Comparison of ENCODE assay signal across 21 cellular contexts in genomic region chr1:3038571-3039181, GRCh38. TPM values are rescaled to one million over a fixed set of nuclear protein-coding genes. Genes with fewer than 3 reads are reported as not detected.
DNase-seq lines count a peak whose midpoint lies in the region; ATAC-seq, FAIRE-seq and TF ChIP-seq lines count a peak whose summit lies in the region.
"Had no signal": no experiment of that assay in that cellular context is flagged by ENCODE, and none has a peak within 500 bp of the region (broad histone marks: within the 10 kb centered on the region; RNA-seq: fewer than 3 reads in every experiment).

No MANE protein-coding gene starts in this region.

- H3K27ac ChIP-seq in BLaER1: no peak overlapping the region
- no peak overlapping the region for H3K27ac ChIP-seq in kidney (ENCODE audit: low read depth in 2 of 2, low read length in 2 of 2)
- H3K27ac ChIP-seq: GM23248, HL-60 had no signal

- H3K27me3 Mint-ChIP-seq in activated T-cell treated with anti-CD3 and anti-CD28 coated beads, Interleukin-2, amount 50 U/mL, for 24 hours: peaks cover 2% of the 10 kb centered on the region
- no peaks in the 10 kb centered on the region for H3K27me3 Mint-ChIP-seq in activated T-cell treated with anti-CD3 and anti-CD28 coated beads, Interleukin-2, amount 50 U/mL, for 72 hours (ENCODE audit: low read depth)

- no peak overlapping the region for H3K4me3 ChIP-seq in BLaER1
- no peak overlapping the region for H3K4me3 ChIP-seq in kidney (ENCODE audit: low read length in 2 of 2)
- H3K4me3 ChIP-seq: GM23248 had no signal

- no peak for ATAC-seq in activated T-cell treated with anti-CD3 and anti-CD28 coated beads, Interleukin-2, amount 50 U/mL, for 72 hours (replicated peaks in 1 of 2)
- ATAC-seq in HG03520 (IDR thresholded peaks at IDR 0.05; ENCODE audit: unreplicated experiment): no peak
- ATAC-seq: CD8-positive, alpha-beta T cell; HCT116 had no signal

- H3K36me3 Mint-ChIP-seq in activated T-cell treated with anti-CD3 and anti-CD28 coated beads, Interleukin-2, amount 50 U/mL, for 24 hours (ENCODE audit: low read depth): no peaks in the 10 kb centered on the region
- no peaks in the 10 kb centered on the region for H3K36me3 Mint-ChIP-seq in activated T-cell treated with anti-CD3 and anti-CD28 coated beads, Interleukin-2, amount 50 U/mL, for 72 hours (ENCODE audit: insufficient read depth in 2 of 2)
- H3K36me3 Mint-ChIP-seq: CD8-positive, alpha-beta T cell; IgD-negative memory B cell had no signal

- H3K9me3 ChIP-seq in BLaER1 (no peaks in the 10 kb centered on the region), kidney (ENCODE audit: control insufficient read depth in 1 of 2, low read length in 2 of 2) (no peaks in the 10 kb centered on the region)
- H3K9me3 ChIP-seq: BE2C had no signal

- no peaks in the 10 kb centered on the region for H3K9me3 Mint-ChIP-seq in activated T-cell treated with anti-CD3 and anti-CD28 coated beads, Interleukin-2, amount 50 U/mL, for 24 hours
- H3K9me3 Mint-ChIP-seq in activated T-cell treated with anti-CD3 and anti-CD28 coated beads, Interleukin-2, amount 50 U/mL, for 72 hours: no peaks in the 10 kb centered on the region
- H3K9me3 Mint-ChIP-seq: CD8-positive, alpha-beta T cell; IgD-negative memory B cell had no signal

- H3K36me3 ChIP-seq in BLaER1 (no peaks in the 10 kb centered on the region), kidney (ENCODE audit: control insufficient read depth in 1 of 2, insufficient read depth in 2 of 2, low read length in 2 of 2) (no peaks in the 10 kb centered on the region)
- H3K36me3 ChIP-seq: BE2C had no signal

- peak; percentile 19 for DNase-seq in activated T-cell treated with anti-CD3 and anti-CD28 coated beads, Interleukin-2, amount 50 U/mL, for 24 hours
- DNase-seq in activated T-cell treated with anti-CD3 and anti-CD28 coated beads, Interleukin-2, amount 50 U/mL, for 72 hours: no peak
- DNase-seq in kidney (peak; percentile 60), posterior vena cava (ENCODE audit: low spot score) (peak; percentile 66), T-helper 2 cell (no peak), islet precursor cell (no peak)
- DNase-seq: 8988T, BE2C, GM23248, NCI-H1105 treated with DMSO at 0.1 percent for 48 hours, NCI-H187, OCI-M1, RPMI8226 had no signal

- FAIRE-seq in kidney (lab: Jason Lieb, UNC): no peak
- FAIRE-seq: HTR-8/SVneo had no signal

- H3K4me1 ChIP-seq in BLaER1 (peaks cover 24% of the 10 kb centered on the region), kidney (ENCODE audit: control insufficient read depth in 1 of 2, insufficient read depth in 1 of 2, low read depth in 1 of 2, low read length in 2 of 2) (no peaks in the 10 kb centered on the region)
- H3K4me1 ChIP-seq: BE2C had no signal

- no peak overlapping the region for H3K27ac Mint-ChIP-seq in activated T-cell treated with anti-CD3 and anti-CD28 coated beads, Interleukin-2, amount 50 U/mL, for 24 hours
- no peak overlapping the region for H3K27ac Mint-ChIP-seq in activated T-cell treated with anti-CD3 and anti-CD28 coated beads, Interleukin-2, amount 50 U/mL, for 72 hours
- H3K27ac Mint-ChIP-seq: CD8-positive, alpha-beta T cell; IgD-negative memory B cell had no signal

- intact Hi-C loops in kidney (cut with DNase I): no loop called here
- intact Hi-C loops in posterior vena cava (cut with DNase I): no loop called here

- H4K20me1 ChIP-seq in BLaER1: peaks cover 11% of the 10 kb centered on the region; the same call in 1 of the 2 replicates

- peak overlapping the region; percentile 57 for H3K4me2 ChIP-seq in BLaER1

- H3K9ac ChIP-seq in BLaER1 (no peak overlapping the region), kidney (ENCODE audit: low read length in 2 of 2) (no peak overlapping the region)
- H3K9ac ChIP-seq: GM23248 had no signal

- H3K4me1 Mint-ChIP-seq in activated T-cell treated with anti-CD3 and anti-CD28 coated beads, Interleukin-2, amount 50 U/mL, for 24 hours (ENCODE audit: low read depth): peaks cover 5% of the 10 kb centered on the region
- no peaks in the 10 kb centered on the region for H3K4me1 Mint-ChIP-seq in activated T-cell treated with anti-CD3 and anti-CD28 coated beads, Interleukin-2, amount 50 U/mL, for 72 hours (ENCODE audit: low read depth)
- H3K4me1 Mint-ChIP-seq: IgD-negative memory B cell had no signal

- peaks cover 16% of the 10 kb centered on the region for H3K27me3 ChIP-seq in BLaER1
- H3K27me3 ChIP-seq: BE2C had no signal

- H3K4me3 Mint-ChIP-seq in activated T-cell treated with anti-CD3 and anti-CD28 coated beads, Interleukin-2, amount 50 U/mL, for 24 hours: no peak overlapping the region
- no peak overlapping the region for H3K4me3 Mint-ChIP-seq in activated T-cell treated with anti-CD3 and anti-CD28 coated beads, Interleukin-2, amount 50 U/mL, for 72 hours
- H3K4me3 Mint-ChIP-seq: CD8-positive, alpha-beta T cell; IgD-negative memory B cell had no signal

- no peak for TF ChIP-seq CTCF in kidney (IDR thresholded peaks at IDR 0.05; ENCODE audit: borderline replicate concordance, extremely low read depth, insufficient read depth)

RNA-seq across cellular contexts. Expression of gene ACTRT2, which starts 17.4 kb away (rescaled TPM):
- total RNA-seq in activated T-cell treated with anti-CD3 and anti-CD28 coated beads, Interleukin-2, amount 50 U/mL, for 72 hours: not detected
- not detected for total RNA-seq in kidney
- not detected for polyA plus RNA-seq in kidney (ENCODE audit: insufficient read depth, low read depth, low replicate concordance)
- total RNA-seq in posterior vena cava: not detected
- total RNA-seq: CD8-positive, alpha-beta T cell; GM23248; LHCN-M2 had no signal
- polyA plus RNA-seq: GM23248, IgD-negative memory B cell had no signal

RNA-seq across cellular contexts. Expression of gene PRDM16, which starts 30.3 kb away (rescaled TPM):
- 1 to 10 TPM in 1 of 2 donors, under 1 TPM in 1; 0.77 to 1.7 TPM for total RNA-seq in activated T-cell treated with anti-CD3 and anti-CD28 coated beads, Interleukin-2, amount 50 U/mL, for 72 hours
- total RNA-seq in kidney: 21.9 TPM
- polyA plus RNA-seq in kidney (ENCODE audit: insufficient read depth, low read depth, low replicate concordance): 3.0 TPM
- 10 to 100 TPM; 15.8 to 21.1 TPM for total RNA-seq in posterior vena cava
- total RNA-seq: CD8-positive, alpha-beta T cell; GM23248; LHCN-M2 had no signal
- polyA plus RNA-seq: IgD-negative memory B cell had no signal

Comparison
In these comparisons a context has a peak if more than half of its experiments do, and no peak if none do; other contexts are left out.
1. DNase-seq: peak in activated T-cell treated with anti-CD3 and anti-CD28 coated beads, Interleukin-2, amount 50 U/mL, for 24 hours (single experiment), kidney (single experiment) and posterior vena cava (single experiment); none in activated T-cell treated with anti-CD3 and anti-CD28 coated beads, Interleukin-2, amount 50 U/mL, for 72 hours (0 of 2), T-helper 2 cell (0 of 5) and islet precursor cell (single experiment).